11 cellular contexts compared by ENCODE assay signal in the genomic region with DNA sequence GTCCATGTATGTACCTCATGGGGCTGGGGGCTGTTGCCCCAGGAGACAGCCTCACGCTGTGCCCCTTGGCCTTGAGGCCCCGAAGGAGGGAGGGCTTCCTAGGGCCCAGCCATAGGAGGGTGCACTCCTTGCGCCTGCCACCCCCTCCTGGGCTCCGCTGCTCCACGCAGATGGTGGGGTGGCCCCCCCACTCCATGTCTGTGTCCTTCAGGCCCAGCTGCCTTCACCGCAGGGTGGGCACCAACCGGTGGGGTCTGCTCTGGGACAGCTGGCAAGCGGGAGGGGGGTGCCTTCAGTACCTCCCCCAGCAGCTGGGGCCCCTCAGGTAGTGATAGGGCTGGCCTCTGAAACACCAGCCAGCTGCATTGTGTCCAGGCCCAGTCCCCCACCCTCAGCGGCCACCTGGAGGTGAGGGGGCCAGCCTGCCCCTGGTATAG. TPM values are rescaled to one million over a fixed set of nuclear protein-coding genes. Genes with fewer than 3 reads are reported as not detected.
A peak's percentile ranks its signal among the peaks of the same experiment; 100 is the strongest.
DNase-seq lines count a peak whose midpoint lies in the region; ATAC-seq and TF ChIP-seq lines count a peak whose summit lies in the region.
"Had no signal": no experiment of that assay in that cellular context is flagged by ENCODE, and none has a peak within 500 bp of the region (broad histone marks: within the 10 kb centered on the region; RNA-seq: fewer than 3 reads in every experiment).

No MANE protein-coding gene starts in this region.

- peaks cover 0 to 14% of the 10 kb centered on the region in 2 donors for H3K36me3 ChIP-seq in body of pancreas (replicated peaks in 1 of 2; ENCODE audit: insufficient read depth in 1 of 2, low read depth in 2 of 2)
- peaks cover 20 to 29% (median 23%) of the 10 kb centered on the region in 3 donors for H3K36me3 ChIP-seq in skeletal muscle tissue (ENCODE audit: control insufficient read depth in 3 of 3, insufficient read depth in 3 of 3, low read length in 3 of 3)
- peaks cover 45% of the 10 kb centered on the region for H3K36me3 ChIP-seq in effector memory CD4-positive, alpha-beta T cell (ENCODE audit: control insufficient read depth, insufficient read depth, low read length)

- no peak for TF ChIP-seq CTCF in H9 (conservative IDR thresholded peaks at IDR 0.05)
- no peak for TF ChIP-seq CTCF in body of pancreas (IDR thresholded peaks at IDR 0.05)
- no peak for TF ChIP-seq CTCF in Calu3 (IDR thresholded peaks at IDR 0.05; ENCODE audit: unreplicated experiment)

- no peak overlapping the region for H2BK15ac ChIP-seq in H9 (ENCODE audit: low read depth, low read length)

- H4K91ac ChIP-seq in H9 (ENCODE audit: insufficient read length, low read depth, low read length), result no peak overlapping the region

- H3K4ac ChIP-seq in H9 (ENCODE audit: low read depth, low read length), result no peak overlapping the region

- no peak overlapping the region for H2BK120ac ChIP-seq in H9 (ENCODE audit: low read depth, low read length, poor library complexity, severe bottlenecking)

- H2BK5ac ChIP-seq in H9 (ENCODE audit: insufficient read length, low read length), result no peak overlapping the region

- H2BK20ac ChIP-seq in H9 (ENCODE audit: low read depth, low read length, poor library complexity, severe bottlenecking), result no peak overlapping the region

- ATAC-seq in body of pancreas (no peak), left colon (peak; percentile 11)

- peak overlapping the region; percentile 60; the same call in 1 of the 2 replicates for H3K14ac ChIP-seq in H9 (ENCODE audit: insufficient read depth, low read length)

- CTCF ChIA-PET in Calu3 (lab: Charles Lee), result interaction anchor here (0.5 kb wide), 1 partner anchor 19 kb away, joined by 4 read pairs; no protein-coding TSS in a partner anchor

- H3K4me1 Mint-ChIP-seq in H9 (peaks cover 1 to 5% of the 10 kb centered on the region in 2 experiments; a peak in 2 of 4 replicates), Calu3 (ENCODE audit: low read depth, unreplicated experiment) (peaks cover 2% of the 10 kb centered on the region)

- H3K27ac Mint-ChIP-seq in H9 (no peak overlapping the region), Calu3 (ENCODE audit: unreplicated experiment) (no peak overlapping the region)
- H3K27ac Mint-ChIP-seq: activated T-helper 1 cell treated with anti-CD3 and anti-CD28 coated beads, Interleukin-12 subunit alpha, Interleukin-12 subunit beta, Interleukin-2, Interleukin-4 antibody, amounts not matched to agents 30 ng/mL and 10 ng/mL and 1 ng/mL, durations not matched to agents 14 hours and 24 hours and 36 hours had no signal

- no peak overlapping the region for H3K27ac ChIP-seq in H9 (ENCODE audit: insufficient read length, low read depth, low read length)
- H3K27ac ChIP-seq in body of pancreas, result peak overlapping the region in 3 of 4 donors; percentile 4 to 71 (median 51)
- peak overlapping the region; percentile 47 for H3K27ac ChIP-seq in skeletal muscle tissue (ENCODE audit: low read depth, low read length)
- no peak overlapping the region for H3K27ac ChIP-seq in effector memory CD4-positive, alpha-beta T cell (ENCODE audit: insufficient read depth, low read length, poor library complexity, severe bottlenecking)

- H3K4me3 ChIP-seq in body of pancreas (no peak overlapping the region), skeletal muscle tissue (ENCODE audit: low read length in 3 of 3) (peak overlapping the region in 1 of 3 donors; percentile 35)
- no peak overlapping the region for H3K4me3 ChIP-seq in effector memory CD4-positive, alpha-beta T cell (ENCODE audit: insufficient read depth, low read depth, low read length, poor library complexity, severe bottlenecking)

- H3K23ac ChIP-seq in H9 (ENCODE audit: insufficient read length, low read depth, low read length), result no peak overlapping the region

- no peak overlapping the region for H3K56ac ChIP-seq in H9 (ENCODE audit: insufficient read length, low read depth, low read length)

- H3K79me2 ChIP-seq in H9 (ENCODE audit: insufficient read depth, low read length), result no peaks in the 10 kb centered on the region

- intact Hi-C loops in body of pancreas (cut with DNase I), result no loop called here
- intact Hi-C loops in left colon (cut with DNase I, micrococcal nuclease), result no loop called here
- intact Hi-C loops in Calu3 (cut with micrococcal nuclease; ENCODE audit: unreplicated experiment), result no loop called here

- no peak overlapping the region for H2AK5ac ChIP-seq in H9 (ENCODE audit: insufficient read length, low read length)

- H3K9me3 ChIP-seq in H9 (ENCODE audit: control insufficient read depth, low read depth, low read length) (no peaks in the 10 kb centered on the region), body of pancreas (no peaks in the 10 kb centered on the region), skeletal muscle tissue (ENCODE audit: control insufficient read depth in 3 of 3, low read length in 3 of 3) (no peaks in the 10 kb centered on the region)
- H3K9me3 ChIP-seq in effector memory CD4-positive, alpha-beta T cell (ENCODE audit: control insufficient read depth, low read length), result no peaks in the 10 kb centered on the region

- no peak overlapping the region for H4K5ac ChIP-seq in H9 (ENCODE audit: insufficient read length, low read depth, low read length)

- no peak overlapping the region for H3T11ph ChIP-seq in H9 (ENCODE audit: low read length)

- no peak overlapping the region for H2AFZ ChIP-seq in H9 (ENCODE audit: low read length)

- no peak for TF ChIP-seq POLR2A in body of pancreas (IDR thresholded peaks at IDR 0.05)

- H4K20me1 ChIP-seq in H9 (ENCODE audit: control insufficient read depth, insufficient read depth, insufficient read length), result no peaks in the 10 kb centered on the region

- no peak overlapping the region for H4K8ac ChIP-seq in H9 (replicated peaks; ENCODE audit: insufficient read length, low read depth, low read length)

- DNase-seq in H9, result no peak
- peak in 2 of 4 donors; percentile 5 to 14 for DNase-seq in body of pancreas
- DNase-seq in left colon, result peak; percentile 11 to 26
- no peak for DNase-seq in effector memory CD4-positive, alpha-beta T cell
- DNase-seq in stimulated activated CD4-positive, alpha-beta T cell treated with anti-CD3 and anti-CD28 coated beads, Interleukin-4, amount 100 ng/mL, for 24 hours, result no peak
- no peak for DNase-seq in midbrain (lab: John Stamatoyannopoulos, UW)
- DNase-seq in Calu3, result no peak
- DNase-seq: effector memory CD8-positive, alpha-beta T cell; NCI-H2171 treated with DMSO at 0.1 percent for 48 hours had no signal

- WGBS in H9 (ENCODE audit: extremely low coverage, insufficient read length, low lambda C conversion rate), result no CpG with 5 or more reads among the region's 9 CpGs
- WGBS in body of pancreas, 2 donors, result 63% methylated on average over 2 of the region's 9 CpGs; no CpG with 5 or more reads in 1 of the 2 donors

- H3K9ac ChIP-seq in H9 (ENCODE audit: extremely low read depth, insufficient read length, low read length) (no peak overlapping the region), skeletal muscle tissue (ENCODE audit: low read depth in 1 of 3, low read length in 3 of 3) (peak overlapping the region in 2 of 3 donors; percentile 45 to 62)

- no TSS peak for BruUV-seq in Calu3 (replicated peaks; lab: Mats Ljungman, UMichigan)

- H3K4me1 ChIP-seq in H9 (ENCODE audit: insufficient read depth, low read length), result no peaks in the 10 kb centered on the region
- peaks cover 21% of the 10 kb centered on the region for H3K4me1 ChIP-seq in body of pancreas
- H3K4me1 ChIP-seq in skeletal muscle tissue (ENCODE audit: control insufficient read depth in 3 of 3, insufficient read depth in 3 of 3, low read length in 3 of 3), result peaks cover 19 to 34% (median 29%) of the 10 kb centered on the region in 3 donors
- H3K4me1 ChIP-seq in effector memory CD4-positive, alpha-beta T cell (ENCODE audit: control insufficient read depth, insufficient read depth, low read length, poor library complexity, severe bottlenecking), result no peaks in the 10 kb centered on the region

- H3K18ac ChIP-seq in H9 (ENCODE audit: insufficient read length, low read depth, low read length), result no peak overlapping the region

- H3K9me3 Mint-ChIP-seq in H9 (no peaks in the 10 kb centered on the region), Calu3 (ENCODE audit: low read depth, unreplicated experiment) (no peaks in the 10 kb centered on the region)
- H3K9me3 Mint-ChIP-seq: activated T-helper 1 cell treated with anti-CD3 and anti-CD28 coated beads, Interleukin-12 subunit alpha, Interleukin-12 subunit beta, Interleukin-2, Interleukin-4 antibody, amounts not matched to agents 30 ng/mL and 10 ng/mL and 1 ng/mL, durations not matched to agents 14 hours and 24 hours and 36 hours; effector memory CD8-positive, alpha-beta T cell had no signal

- no peaks in the 10 kb centered on the region for H3K23me2 ChIP-seq in H9 (ENCODE audit: insufficient read length, low read depth, low read length, poor library complexity, severe bottlenecking)

- H3K36me3 Mint-ChIP-seq in H9 (ENCODE audit: insufficient read depth in 1 of 3, low read depth in 3 of 3) (no peaks in the 10 kb centered on the region), Calu3 (ENCODE audit: insufficient read depth, unreplicated experiment) (peaks cover 44% of the 10 kb centered on the region)

- H3K79me1 ChIP-seq in H9 (ENCODE audit: insufficient read depth, low read depth, low read length, poor library complexity, severe bottlenecking), result no peaks in the 10 kb centered on the region

- H3K4me2 ChIP-seq in H9 (ENCODE audit: insufficient read depth, insufficient read length, low read length), result no peak overlapping the region

- no peak overlapping the region for H2BK12ac ChIP-seq in H9 (ENCODE audit: insufficient read length, low read depth, low read length)

- H3K27me3 Mint-ChIP-seq in H9 (ENCODE audit: low read depth) (no peaks in the 10 kb centered on the region), Calu3 (ENCODE audit: unreplicated experiment) (no peaks in the 10 kb centered on the region)
- H3K27me3 Mint-ChIP-seq: effector memory CD8-positive, alpha-beta T cell had no signal

- H3K27me3 ChIP-seq in H9 (ENCODE audit: insufficient read depth, low read length), result no peaks in the 10 kb centered on the region
- H3K27me3 ChIP-seq in body of pancreas, result no peaks in the 10 kb centered on the region
- H3K27me3 ChIP-seq in skeletal muscle tissue (ENCODE audit: control insufficient read depth in 3 of 3, insufficient read depth in 3 of 3, low read length in 3 of 3), result no peaks in the 10 kb centered on the region
- H3K27me3 ChIP-seq in effector memory CD4-positive, alpha-beta T cell (replicated peaks; ENCODE audit: control insufficient read depth, insufficient read depth, low read length, poor library complexity, severe bottlenecking), result no peaks in the 10 kb centered on the region

- H3K4me3 Mint-ChIP-seq in H9 (no peak overlapping the region), Calu3 (ENCODE audit: low read depth, unreplicated experiment) (no peak overlapping the region)
- H3K4me3 Mint-ChIP-seq: activated T-helper 1 cell treated with anti-CD3 and anti-CD28 coated beads, Interleukin-12 subunit alpha, Interleukin-12 subunit beta, Interleukin-2, Interleukin-4 antibody, amounts not matched to agents 30 ng/mL and 10 ng/mL and 1 ng/mL, durations not matched to agents 14 hours and 24 hours and 36 hours; effector memory CD8-positive, alpha-beta T cell had no signal

RNA-seq across cellular contexts. Expression of gene GJC2, which starts 0.3 kb away (rescaled TPM):
- total RNA-seq in H9 (2021), result 1.4 and 1.6 TPM in 2 replicates
- 1 to 10 TPM in 1 of 2 donors, under 1 TPM in 1; 0.33 to 1.6 TPM for total RNA-seq in body of pancreas
- total RNA-seq in left colon, result 1 to 10 TPM in 1 of 2 donors, under 1 TPM in 1; 0.49 to 1.5 TPM
- 1.6 TPM for total RNA-seq in skeletal muscle tissue
- total RNA-seq in Calu3 (2022), result 1.2 and 1.3 TPM in 2 replicates

RNA-seq across cellular contexts. Expression of gene GUK1, which starts 10.0 kb away (rescaled TPM):
- 88.2 and 94.3 TPM in 2 replicates for total RNA-seq in H9 (2021)
- total RNA-seq in body of pancreas, result 100 to 1,000 TPM; 210 to 216 TPM
- total RNA-seq in left colon, result 100 to 1,000 TPM; 175 to 176 TPM
- total RNA-seq in skeletal muscle tissue, result 165 TPM
- total RNA-seq in Calu3 (2022), result 238 and 262 TPM in 2 replicates

RNA-seq across cellular contexts. Expression of gene IBA57, which starts 15.6 kb away (rescaled TPM):
- total RNA-seq in H9 (2021) (11.8 and 12.6 TPM in 2 replicates), body of pancreas (10 to 100 TPM in 1 of 2 donors, 1 to 10 TPM in 1; 4.7 to 13.5 TPM), left colon (1 to 10 TPM; 9.3 to 9.4 TPM), skeletal muscle tissue (3.1 TPM), Calu3 (2022) (9.2 and 9.5 TPM in 2 replicates)

RNA-seq across cellular contexts. Expression of gene MRPL55, which starts 40.9 kb away (rescaled TPM):
- 56.9 and 62.3 TPM in 2 replicates for total RNA-seq in H9 (2021)
- total RNA-seq in body of pancreas, result 10 to 100 TPM; 65.9 to 68.7 TPM
- total RNA-seq in left colon, result 10 to 100 TPM; 31.9 to 32.9 TPM
- 38.1 TPM for total RNA-seq in skeletal muscle tissue
- total RNA-seq in Calu3 (2022), result 69.1 and 72.3 TPM in 2 replicates

RNA-seq across cellular contexts. Expression of gene C1orf35, which starts 46.9 kb away (rescaled TPM):
- total RNA-seq in H9 (2021) (31.0 and 31.3 TPM in 2 replicates), body of pancreas (10 to 100 TPM; 10.9 to 71.2 TPM), left colon (10 to 100 TPM; 11.9 to 14.7 TPM), skeletal muscle tissue (4.7 TPM), Calu3 (2022) (38.1 and 39.3 TPM in 2 replicates)

Comparison
In these comparisons a context has a peak if more than half of its experiments do, and no peak if none do; other contexts are left out.
1. DNase-seq: peak in left colon (2 of 2); none in H9 (single experiment), effector memory CD4-positive, alpha-beta T cell (0 of 3), stimulated activated CD4-positive, alpha-beta T cell treated with anti-CD3 and anti-CD28 coated beads, Interleukin-4, amount 100 ng/mL, for 24 hours (single experiment), midbrain (single experiment) and Calu3 (single experiment).
2. H3K27ac ChIP-seq: peak in body of pancreas (3 of 4) and skeletal muscle tissue (single experiment); none in H9 (single experiment) and effector memory CD4-positive, alpha-beta T cell (single experiment).